ENCODE assay signal across 1 cellular context in genomic region chr6:159431750-159432149, GRCh38.
TF ChIP-seq lines count a peak whose summit lies in the region.

No MANE protein-coding gene starts in this region.

TF ChIP-seq in HepG2, 621 proteins besides CTCF, POLR2A, EP300 and RAD21 (continued from another document):
- no peak for TF ChIP-seq ZHX1 (CRISPR knock-in tag; IDR thresholded peaks at IDR 0.05; ENCODE audit: low read depth)
- no peak for TF ChIP-seq ZBTB49 (CRISPR knock-in tag; IDR thresholded peaks at IDR 0.05; ENCODE audit: borderline replicate concordance)
- TF ChIP-seq CEBPB (IDR thresholded peaks at IDR 0.05; ENCODE audit: borderline replicate concordance, low read depth, low read length): peak; percentile 25; the same call in 1 of the 2 replicates
- no peak for TF ChIP-seq ZNF574 (CRISPR knock-in tag; IDR thresholded peaks at IDR 0.05)
TF ChIP-seq in HepG2: peak in this region for 1.
